ENCODE assay signal across 27 cellular contexts in genomic region chr16:1052791-1053521, GRCh38. TPM values are rescaled to one million over a fixed set of nuclear protein-coding genes. Genes with fewer than 3 reads are reported as not detected.
"Had no signal": no experiment of that assay in that cellular context is flagged by ENCODE, and none has a peak within 500 bp of the region (broad histone marks: within the 10 kb centered on the region; RNA-seq: fewer than 3 reads in every experiment).

No MANE protein-coding gene starts in this region.

- H3K4me1 ChIP-seq: foreskin keratinocyte had no signal

- H3K9me3 Mint-ChIP-seq: activated naive CD4-positive, alpha-beta T cell treated with anti-CD3 and anti-CD28 coated beads, Interleukin-2, amount 50 U/mL, for 72 hours; memory B cell; neural progenitor cell; WTC11 had no signal

- H3K4me3 Mint-ChIP-seq: brain, memory B cell, naive B cell, neural progenitor cell, WTC11 had no signal

- H3K27me3 Mint-ChIP-seq: brain, progenitor cell of endocrine pancreas had no signal

- H3K27ac ChIP-seq: foreskin keratinocyte, neural progenitor cell, tibial nerve had no signal

- H3K4me3 ChIP-seq: neural progenitor cell, tibial nerve had no signal

- H3K36me3 ChIP-seq: neural progenitor cell, tibial nerve had no signal

- H3K4me1 Mint-ChIP-seq: memory B cell, naive B cell, WTC11 had no signal

- H3K27me3 ChIP-seq: foreskin keratinocyte, neural progenitor cell had no signal

- H3K27ac Mint-ChIP-seq: activated naive CD4-positive, alpha-beta T cell treated with anti-CD3 and anti-CD28 coated beads, Interleukin-2, amount 50 U/mL, for 72 hours; brain; memory B cell; naive B cell; neural progenitor cell; progenitor cell of endocrine pancreas; WTC11 had no signal

- DNase-seq: activated gamma-delta T cell treated with Interleukin-2 at 50 U/mL for 16 hours; activated T-cell treated with anti-CD3 and anti-CD28 coated beads, Interleukin-2, amount 50 U/mL, for 1 hour; aorta; dermis blood vessel endothelial cell; effector memory CD4-positive, alpha-beta T cell; foreskin keratinocyte; glutamatergic neuron; left cardiac atrium; naive B cell; retina; stimulated activated CD4-positive, alpha-beta T cell treated with anti-CD3 and anti-CD28 coated beads, Interleukin-4, amount 100 ng/mL, for 24 hours; stimulated activated naive CD8-positive, alpha-beta T cell treated with anti-CD3 and anti-CD28 coated beads, Interleukin-15, Interleukin-2, amounts not matched to agents 100 U/mL and 50 U/mL, for 24 hours; T-helper 9 cell had no signal

- ATAC-seq: activated naive CD4-positive, alpha-beta T cell treated with anti-CD3 and anti-CD28 coated beads, Interleukin-2, amount 50 U/mL, for 72 hours; foreskin keratinocyte; left cardiac atrium; stimulated activated naive CD8-positive, alpha-beta T cell treated with anti-CD3 and anti-CD28 coated beads, Interleukin-15, Interleukin-2, amounts not matched to agents 100 U/mL and 50 U/mL, for 24 hours; WTC11 had no signal

- H3K36me3 Mint-ChIP-seq: activated naive CD4-positive, alpha-beta T cell treated with anti-CD3 and anti-CD28 coated beads, Interleukin-2, amount 50 U/mL, for 72 hours; brain; memory B cell; naive B cell; neural progenitor cell; WTC11 had no signal

RNA-seq across cellular contexts. Expression of gene SSTR5, which starts 19.6 kb away (rescaled TPM):
- total RNA-seq: activated naive CD4-positive, alpha-beta T cell treated with anti-CD3 and anti-CD28 coated beads, Interleukin-2, amount 50 U/mL, for 72 hours; foreskin keratinocyte; mononuclear cell; osteocyte; subcutaneous adipose tissue; T-helper 1 cell treated with Interleukin-12 subunit alpha and Interleukin-12 subunit beta and Interleukin-4 antibody, amounts not matched to agents 30 ng/mL and 1 ng/mL, for 36 hours; tibial nerve had no signal

RNA-seq across cellular contexts. Expression of gene C1QTNF8, which starts 43.1 kb away (rescaled TPM):
- total RNA-seq: activated naive CD4-positive, alpha-beta T cell treated with anti-CD3 and anti-CD28 coated beads, Interleukin-2, amount 50 U/mL, for 72 hours; cardiac septum; dermis blood vessel endothelial cell; foreskin keratinocyte; left cardiac atrium; lower leg skin; mononuclear cell; osteocyte; progenitor cell of endocrine pancreas; subcutaneous adipose tissue; T-helper 1 cell treated with Interleukin-12 subunit alpha and Interleukin-12 subunit beta and Interleukin-4 antibody, amounts not matched to agents 30 ng/mL and 1 ng/mL, for 36 hours; tibial nerve; urinary bladder had no signal
